20 cellular contexts compared by ENCODE assay signal in genomic region chr22:41314821-41315220, GRCh38.
"Had no signal": no experiment of that assay in that cellular context is flagged by ENCODE, and none has a peak within 500 bp of the region (broad histone marks: within the 10 kb centered on the region; RNA-seq: fewer than 3 reads in every experiment).

No MANE protein-coding gene starts in this region.

- FAIRE-seq: endometrium, keratinocyte had no signal

- H3K4me3 ChIP-seq: esophagus squamous epithelium, left ventricle myocardium inferior, lower lobe of right lung, right atrium auricular region, smooth muscle cell, vagina had no signal

- H3K4me1 Mint-ChIP-seq: nephron had no signal

- H3K36me3 Mint-ChIP-seq: immature natural killer cell, naive B cell had no signal

- H3K27ac ChIP-seq: esophagus squamous epithelium, left ventricle myocardium inferior, lower lobe of right lung, neutrophil, right atrium auricular region, vagina had no signal

- DNase-seq: effector memory CD4-positive, alpha-beta T cell; esophagus squamous epithelium; foreskin fibroblast; immature natural killer cell; left cardiac atrium; left ventricle myocardium inferior; lower lobe of right lung; midbrain; naive B cell; stimulated activated CD4-positive, alpha-beta T cell treated with anti-CD3 and anti-CD28 coated beads, Interleukin-2, amount 100 ng/mL, for 48 hours; stimulated activated naive CD4-positive, alpha-beta T cell treated with Interleukin-2 at 50 U/mL for 16 hours had no signal

- H3K27me3 Mint-ChIP-seq: memory B cell, naive B cell, type B pancreatic cell had no signal

- H3K9me3 Mint-ChIP-seq: immature natural killer cell, memory B cell, naive B cell, nephron had no signal

- H3K4me3 Mint-ChIP-seq: immature natural killer cell, memory B cell, naive B cell, nephron, type B pancreatic cell had no signal

- ATAC-seq: left cardiac atrium, lower lobe of right lung had no signal

- H3K27ac Mint-ChIP-seq: memory B cell, nephron, type B pancreatic cell had no signal
